8 cellular contexts compared by ENCODE assay signal in the genomic region with DNA sequence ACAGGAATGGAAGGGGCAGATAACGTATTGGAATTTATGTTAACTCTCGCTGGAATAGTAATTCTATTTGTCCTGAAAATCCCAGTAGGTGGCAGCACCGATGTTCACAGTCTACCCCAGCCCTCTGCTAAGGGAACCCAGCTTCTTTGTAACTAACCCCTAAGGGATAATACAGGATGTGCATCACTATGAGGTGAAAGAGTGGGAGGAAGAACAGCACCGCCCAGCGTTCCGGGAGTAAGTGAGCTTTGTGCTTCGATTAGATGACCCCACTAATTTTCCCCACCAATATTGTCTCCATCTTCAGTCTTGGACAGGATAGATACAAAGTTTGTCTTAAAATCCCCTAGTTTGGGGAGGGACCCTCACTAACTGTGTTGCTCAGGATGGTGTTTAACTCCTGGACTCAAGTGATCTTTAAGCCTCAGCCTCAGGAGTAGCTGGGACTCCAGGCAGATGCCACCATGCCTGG. TPM values are rescaled to one million over a fixed set of nuclear protein-coding genes. Genes with fewer than 3 reads are reported as not detected.
DNase-seq lines count a peak whose midpoint lies in the region; ATAC-seq and TF ChIP-seq lines count a peak whose summit lies in the region.

No MANE protein-coding gene starts in this region.

- peak; percentile 70 to 87 (median 71) for TF ChIP-seq CTCF in esophagus muscularis mucosa (IDR thresholded peaks at IDR 0.05)

- CTCF ChIA-PET in CD8-positive, alpha-beta memory T cell (lab: Charles Lee), result interaction anchor here (0.6 to 7.9 kb wide), 31 partner anchors 9 to 145 kb away, joined by 3 to 144 read pairs (median 5); partner anchors contain the start of genes C3AR1 and FOXJ2

- H3K4me3 ChIP-seq in CD8-positive, alpha-beta memory T cell (ENCODE audit: low read length), result peak overlapping the region; percentile 100
- peak overlapping the region; percentile 53 to 64 (median 58) for H3K4me3 ChIP-seq in esophagus muscularis mucosa
- peak overlapping the region; percentile 2 to 71 for H3K4me3 ChIP-seq in muscle layer of colon (ENCODE audit: low read depth in 1 of 2, low read length in 2 of 2)

- no peak overlapping the region for H3K4me3 Mint-ChIP-seq in CD8-positive, alpha-beta memory T cell

- 5% methylated on average over 6 of the region's 7 CpGs for WGBS in esophagus muscularis mucosa

- H3K9me3 ChIP-seq in CD8-positive, alpha-beta memory T cell (ENCODE audit: low read length), result no peaks in the 10 kb centered on the region
- H3K9me3 ChIP-seq in esophagus muscularis mucosa, result no peaks in the 10 kb centered on the region
- H3K9me3 ChIP-seq in muscle layer of colon (ENCODE audit: low read length), result no peaks in the 10 kb centered on the region

- peaks cover 27 to 36% (median 33%) of the 10 kb centered on the region in 3 donors for H3K4me1 Mint-ChIP-seq in CD8-positive, alpha-beta memory T cell

- H3K9me3 Mint-ChIP-seq in CD8-positive, alpha-beta memory T cell, result no peaks in the 10 kb centered on the region

- H3K36me3 Mint-ChIP-seq in CD8-positive, alpha-beta memory T cell, result peaks cover 13 to 32% (median 15%) of the 10 kb centered on the region in 3 donors

- TF ChIP-seq POLR2A in esophagus muscularis mucosa (IDR thresholded peaks at IDR 0.05; ENCODE audit: low read depth), result no peak

- POLR2A ChIA-PET in CD8-positive, alpha-beta memory T cell (lab: Charles Lee), result interaction anchor here (0.5 to 6.2 kb wide), 17 partner anchors 22 to 155 kb away, joined by 3 to 182 read pairs (median 4); no protein-coding TSS in a partner anchor

- no peak overlapping the region for H3K9ac ChIP-seq in muscle layer of colon (ENCODE audit: low read length)

- TF ChIP-seq EP300 in esophagus muscularis mucosa (IDR thresholded peaks at IDR 0.05), result no peak

- peak overlapping the region; percentile 94 for H3K27ac ChIP-seq in CD8-positive, alpha-beta memory T cell (ENCODE audit: low read depth, low read length)
- H3K27ac ChIP-seq in esophagus muscularis mucosa (replicated peaks in 1 of 4) (peak overlapping the region; percentile 74 to 84 (median 83)), muscle layer of colon (ENCODE audit: low read depth, low read length) (no peak overlapping the region)

- no peak overlapping the region for H3K27ac Mint-ChIP-seq in CD8-positive, alpha-beta memory T cell

- ATAC-seq in GM19438 (IDR thresholded peaks at IDR 0.05; ENCODE audit: low read depth, unreplicated experiment), result peak; percentile 79
- peak; percentile 81 for ATAC-seq in HG03565 (IDR thresholded peaks at IDR 0.05; ENCODE audit: unreplicated experiment)

- H3K4me1 ChIP-seq in CD8-positive, alpha-beta memory T cell (ENCODE audit: insufficient read depth, low read length), result peaks cover 58% of the 10 kb centered on the region
- H3K4me1 ChIP-seq in esophagus muscularis mucosa, result peaks cover 10 to 37% (median 29%) of the 10 kb centered on the region in 4 donors
- H3K4me1 ChIP-seq in muscle layer of colon (ENCODE audit: insufficient read depth, low read length), result peaks cover 17% of the 10 kb centered on the region

- peak; percentile 59 to 86 (median 82) for DNase-seq in CD8-positive, alpha-beta memory T cell
- peak; percentile 85 for DNase-seq in NOMO-1 treated with dmso at 0.1 percent for 144 hours (lab: John Stamatoyannopoulos, UW; ENCODE audit: unreplicated experiment)
- peak; percentile 73 for DNase-seq in activated CD8-positive, alpha-beta memory T cell treated with anti-CD3 and anti-CD28 coated beads, Interleukin-2, amount 50 U/mL, for 24 hours (ENCODE audit: extremely low read depth)
- peak; percentile 92 for DNase-seq in esophagus muscularis mucosa (ENCODE audit: extremely low spot score)
- peak; percentile 84 for DNase-seq in stimulated activated CD8-positive, alpha-beta memory T cell treated with anti-CD3 and anti-CD28 coated beads, Interleukin-4, amount 100 ng/mL, for 48 hours

- intact Hi-C loops in esophagus muscularis mucosa (cut with DNase I), result loop anchor here (1.0 to 10.0 kb wide), 4 partner anchors 34 to 152 kb away; partner anchors contain the start of gene NECAP1

- H3K36me3 ChIP-seq in CD8-positive, alpha-beta memory T cell (ENCODE audit: insufficient read depth, low read length), result peaks cover 55% of the 10 kb centered on the region
- H3K36me3 ChIP-seq in esophagus muscularis mucosa (peaks cover 26 to 49% (median 46%) of the 10 kb centered on the region in 4 donors), muscle layer of colon (ENCODE audit: insufficient read depth, low read length) (peaks cover 21% of the 10 kb centered on the region)

- no peaks in the 10 kb centered on the region for H3K27me3 ChIP-seq in CD8-positive, alpha-beta memory T cell (ENCODE audit: insufficient read depth, low read length, poor library complexity, severe bottlenecking)
- H3K27me3 ChIP-seq in esophagus muscularis mucosa (no peaks in the 10 kb centered on the region), muscle layer of colon (ENCODE audit: control insufficient read depth in 1 of 2, insufficient read depth in 2 of 2, low read length in 2 of 2) (no peaks in the 10 kb centered on the region)

- H3K27me3 Mint-ChIP-seq in CD8-positive, alpha-beta memory T cell, result no peaks in the 10 kb centered on the region

RNA-seq across cellular contexts. Expression of gene SLC2A3, which starts 2.7 kb away (rescaled TPM):
- total RNA-seq in CD8-positive, alpha-beta memory T cell, result 100 to 1,000 TPM; 105 to 106 TPM
- polyA plus RNA-seq in CD8-positive, alpha-beta memory T cell, result 96.6 TPM
- total RNA-seq in esophagus muscularis mucosa, result 100 to 1,000 TPM in 1 of 4 donors, 10 to 100 TPM in 3; 10.7 to 102 (median 13.5) TPM

Comparison
In these comparisons a context has a peak if more than half of its experiments do, and no peak if none do; other contexts are left out.
1. H3K4me3 ChIP-seq: peak in every context shown above with its lines; median percentile 100 in CD8-positive, alpha-beta memory T cell; 58 in esophagus muscularis mucosa; 36 in muscle layer of colon.